Comparison of ENCODE assay signal across 21 cellular contexts in genomic region chr4:27082786-27083185, GRCh38.
"Had no signal": no experiment of that assay in that cellular context is flagged by ENCODE, and none has a peak within 500 bp of the region (broad histone marks: within the 10 kb centered on the region; RNA-seq: fewer than 3 reads in every experiment).

No MANE protein-coding gene starts in this region.

- DNase-seq: activated CD4-positive, alpha-beta memory T cell treated with anti-CD3 and anti-CD28 coated beads, Interleukin-2, amount 10 ng/mL, durations not matched to agents 7 days and 5 days; activated CD4-positive, alpha-beta T cell treated with anti-CD3 and anti-CD28 coated beads, Interleukin-2, amount 10 ng/mL, durations not matched to agents 24 days and 14 days; activated CD4-positive, CD25-positive, alpha-beta regulatory T cell treated with anti-CD3 and anti-CD28 coated beads, Interleukin-2, amount 50 U/mL, for 72 hours; activated CD8-positive, alpha-beta memory T cell treated with anti-CD3 and anti-CD28 coated beads, Interleukin-2, amount 50 U/mL, for 48 hours; activated gamma-delta T cell; activated naive CD4-positive, alpha-beta T cell treated with anti-CD3 and anti-CD28 coated beads, Interleukin-2, amount 10 ng/mL, durations not matched to agents 7 days and 5 days; activated naive CD8-positive, alpha-beta T cell treated with anti-CD3 and anti-CD28 coated beads, Interleukin-2, amount 10 ng/mL, durations not matched to agents 7 days and 5 days; activated T-cell treated with anti-CD3 and anti-CD28 coated beads, Interleukin-2, amount 50 U/mL, for 24 hours; cerebellar nuclear complex; left ventricle myocardium inferior; mucosa of descending colon; nephron progenitor cell; ovary; right lobe of liver; stimulated activated CD4-positive, alpha-beta T cell treated with anti-CD3 and anti-CD28 coated beads, Interleukin-4, amount 100 ng/mL, for 1 hour; substantia nigra; T1000 had no signal

- H3K4me1 Mint-ChIP-seq: activated CD4-positive, alpha-beta T cell treated with anti-CD3 and anti-CD28 coated beads, Interleukin-2, amount 10 ng/mL, durations not matched to agents 24 days and 14 days; activated naive CD4-positive, alpha-beta T cell treated with anti-CD3 and anti-CD28 coated beads, Interleukin-2, amount 10 ng/mL, durations not matched to agents 7 days and 5 days had no signal

- ATAC-seq: gastroesophageal sphincter, right lobe of liver had no signal

- H3K27ac Mint-ChIP-seq: activated CD4-positive, alpha-beta memory T cell treated with anti-CD3 and anti-CD28 coated beads, Interleukin-2, amount 10 ng/mL, durations not matched to agents 7 days and 5 days; activated CD4-positive, alpha-beta T cell treated with anti-CD3 and anti-CD28 coated beads, Interleukin-2, amount 10 ng/mL, durations not matched to agents 24 days and 14 days; activated naive CD4-positive, alpha-beta T cell treated with anti-CD3 and anti-CD28 coated beads, Interleukin-2, amount 10 ng/mL, durations not matched to agents 7 days and 5 days; activated naive CD8-positive, alpha-beta T cell treated with anti-CD3 and anti-CD28 coated beads, Interleukin-2, amount 10 ng/mL, durations not matched to agents 7 days and 5 days; activated T-cell treated with anti-CD3 and anti-CD28 coated beads, Interleukin-2, amount 50 U/mL, for 24 hours; brain; nephron progenitor cell; progenitor cell of endocrine pancreas; stimulated activated naive CD8-positive, alpha-beta T cell treated with anti-CD3 and anti-CD28 coated beads, Interleukin-15, Interleukin-2, amounts not matched to agents 100 ng/mL and 50 ng/mL, for 24 hours had no signal

- H3K4me3 Mint-ChIP-seq: activated CD4-positive, alpha-beta memory T cell treated with anti-CD3 and anti-CD28 coated beads, Interleukin-2, amount 10 ng/mL, durations not matched to agents 7 days and 5 days; activated CD4-positive, alpha-beta T cell treated with anti-CD3 and anti-CD28 coated beads, Interleukin-2, amount 10 ng/mL, durations not matched to agents 24 days and 14 days; activated naive CD4-positive, alpha-beta T cell treated with anti-CD3 and anti-CD28 coated beads, Interleukin-2, amount 10 ng/mL, durations not matched to agents 7 days and 5 days; activated naive CD8-positive, alpha-beta T cell treated with anti-CD3 and anti-CD28 coated beads, Interleukin-2, amount 10 ng/mL, durations not matched to agents 7 days and 5 days; activated T-cell treated with anti-CD3 and anti-CD28 coated beads, Interleukin-2, amount 50 U/mL, for 24 hours; stimulated activated naive CD8-positive, alpha-beta T cell treated with anti-CD3 and anti-CD28 coated beads, Interleukin-15, Interleukin-2, amounts not matched to agents 100 ng/mL and 50 ng/mL, for 24 hours had no signal

- H3K9me3 Mint-ChIP-seq: activated CD4-positive, alpha-beta memory T cell treated with anti-CD3 and anti-CD28 coated beads, Interleukin-2, amount 10 ng/mL, durations not matched to agents 7 days and 5 days; activated CD4-positive, alpha-beta T cell treated with anti-CD3 and anti-CD28 coated beads, Interleukin-2, amount 10 ng/mL, durations not matched to agents 24 days and 14 days; activated naive CD4-positive, alpha-beta T cell treated with anti-CD3 and anti-CD28 coated beads, Interleukin-2, amount 10 ng/mL, durations not matched to agents 7 days and 5 days; activated naive CD8-positive, alpha-beta T cell treated with anti-CD3 and anti-CD28 coated beads, Interleukin-2, amount 10 ng/mL, durations not matched to agents 7 days and 5 days; activated T-cell treated with anti-CD3 and anti-CD28 coated beads, Interleukin-2, amount 50 U/mL, for 24 hours; nephron progenitor cell; stimulated activated naive CD8-positive, alpha-beta T cell treated with anti-CD3 and anti-CD28 coated beads, Interleukin-15, Interleukin-2, amounts not matched to agents 100 ng/mL and 50 ng/mL, for 24 hours had no signal

- H3K36me3 Mint-ChIP-seq: activated naive CD4-positive, alpha-beta T cell treated with anti-CD3 and anti-CD28 coated beads, Interleukin-2, amount 10 ng/mL, durations not matched to agents 7 days and 5 days; activated naive CD8-positive, alpha-beta T cell treated with anti-CD3 and anti-CD28 coated beads, Interleukin-2, amount 10 ng/mL, durations not matched to agents 7 days and 5 days; brain had no signal
